Comparison of ENCODE assay signal across 24 cellular contexts in the genomic region with DNA sequence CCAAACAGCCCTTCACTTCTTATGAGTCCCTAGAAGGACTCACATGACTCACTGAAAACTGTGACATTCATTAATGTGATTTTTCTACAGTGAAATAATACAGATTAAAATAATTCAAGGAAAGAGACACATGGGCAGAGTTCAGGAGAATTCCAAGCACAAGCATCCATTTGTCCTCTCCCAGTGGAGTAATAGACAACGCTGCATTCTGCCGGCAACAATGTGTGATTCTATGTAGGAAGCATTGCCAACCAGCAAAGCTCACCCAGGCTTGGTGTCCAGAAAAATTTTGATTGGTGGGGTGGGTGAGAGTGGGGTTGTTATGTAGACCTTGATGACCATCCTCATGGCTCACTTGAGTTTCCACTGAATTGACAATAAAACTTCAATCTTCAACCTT.
"Had no signal": no experiment of that assay in that cellular context is flagged by ENCODE, and none has a peak within 500 bp of the region (broad histone marks: within the 10 kb centered on the region; RNA-seq: fewer than 3 reads in every experiment).

No MANE protein-coding gene starts in this region.

- H3K9me3 Mint-ChIP-seq: activated CD4-positive, alpha-beta memory T cell treated with anti-CD3 and anti-CD28 coated beads, Interleukin-2, amount 10 ng/mL, durations not matched to agents 7 days and 5 days; activated CD4-positive, alpha-beta T cell treated with anti-CD3 and anti-CD28 coated beads, Interleukin-2, amount 10 ng/mL, durations not matched to agents 7 days and 5 days; activated naive CD4-positive, alpha-beta T cell treated with anti-CD3 and anti-CD28 coated beads, Interleukin-2, amount 50 U/mL, for 72 hours; endodermal cell; naive thymus-derived CD8-positive, alpha-beta T cell; stimulated activated effector memory CD8-positive, alpha-beta T cell treated with anti-CD3 and anti-CD28 coated beads, Interleukin-12 subunit alpha, Interleukin-12 subunit beta, amount 100 ng/mL, for 72 hours; stimulated activated naive CD8-positive, alpha-beta T cell treated with anti-CD3 and anti-CD28 coated beads, Interleukin-15, amount 100 ng/mL, for 72 hours had no signal

- ATAC-seq: activated CD8-positive, alpha-beta memory T cell treated with anti-CD3 and anti-CD28 coated beads, Interleukin-2, amount 10 ng/mL, durations not matched to agents 7 days and 5 days; activated naive CD4-positive, alpha-beta T cell treated with anti-CD3 and anti-CD28 coated beads, Interleukin-2, amount 50 U/mL, for 72 hours; naive thymus-derived CD8-positive, alpha-beta T cell; stimulated activated naive CD8-positive, alpha-beta T cell treated with anti-CD3 and anti-CD28 coated beads, Interleukin-15, amount 100 ng/mL, for 72 hours; upper lobe of right lung had no signal

- H3K27ac Mint-ChIP-seq: activated CD4-positive, alpha-beta memory T cell treated with anti-CD3 and anti-CD28 coated beads, Interleukin-2, amount 10 ng/mL, durations not matched to agents 7 days and 5 days; activated CD4-positive, alpha-beta T cell treated with anti-CD3 and anti-CD28 coated beads, Interleukin-2, amount 10 ng/mL, durations not matched to agents 7 days and 5 days; activated CD8-positive, alpha-beta memory T cell treated with anti-CD3 and anti-CD28 coated beads, Interleukin-2, amount 10 ng/mL, durations not matched to agents 7 days and 5 days; activated naive CD4-positive, alpha-beta T cell treated with anti-CD3 and anti-CD28 coated beads, Interleukin-2, amount 50 U/mL, for 72 hours; endodermal cell; naive thymus-derived CD8-positive, alpha-beta T cell; neural progenitor cell; stimulated activated effector memory CD8-positive, alpha-beta T cell treated with anti-CD3 and anti-CD28 coated beads, Interleukin-12 subunit alpha, Interleukin-12 subunit beta, amount 100 ng/mL, for 72 hours; stimulated activated naive CD8-positive, alpha-beta T cell treated with anti-CD3 and anti-CD28 coated beads, Interleukin-15, amount 100 ng/mL, for 72 hours had no signal

- H3K4me1 ChIP-seq: breast epithelium, esophagus squamous epithelium, right lobe of liver, tibial artery, upper lobe of right lung had no signal

- H3K9me3 ChIP-seq: breast epithelium, esophagus squamous epithelium, right lobe of liver, tibial artery, upper lobe of right lung had no signal

- H3K27me3 ChIP-seq: breast epithelium, right lobe of liver, upper lobe of right lung had no signal

- H3K4me1 Mint-ChIP-seq: activated CD4-positive, alpha-beta memory T cell treated with anti-CD3 and anti-CD28 coated beads, Interleukin-2, amount 10 ng/mL, durations not matched to agents 7 days and 5 days; activated CD4-positive, alpha-beta T cell treated with anti-CD3 and anti-CD28 coated beads, Interleukin-2, amount 10 ng/mL, durations not matched to agents 7 days and 5 days; activated CD8-positive, alpha-beta memory T cell treated with anti-CD3 and anti-CD28 coated beads, Interleukin-2, amount 10 ng/mL, durations not matched to agents 7 days and 5 days; stimulated activated effector memory CD8-positive, alpha-beta T cell treated with anti-CD3 and anti-CD28 coated beads, Interleukin-12 subunit alpha, Interleukin-12 subunit beta, amount 100 ng/mL, for 72 hours; stimulated activated naive CD8-positive, alpha-beta T cell treated with anti-CD3 and anti-CD28 coated beads, Interleukin-15, amount 100 ng/mL, for 72 hours had no signal

- H3K4me3 ChIP-seq: breast epithelium, esophagus squamous epithelium, neural progenitor cell, right lobe of liver, tibial artery, upper lobe of right lung had no signal

- DNase-seq: activated CD4-positive, alpha-beta memory T cell treated with anti-CD3 and anti-CD28 coated beads, Interleukin-2, amount 10 ng/mL, durations not matched to agents 7 days and 5 days; activated CD4-positive, alpha-beta T cell treated with anti-CD3 and anti-CD28 coated beads for 1 hour; activated CD4-positive, alpha-beta T cell treated with anti-CD3 and anti-CD28 coated beads, Interleukin-2, amount 10 ng/mL, durations not matched to agents 7 days and 5 days; activated CD8-positive, alpha-beta memory T cell treated with anti-CD3 and anti-CD28 coated beads, Interleukin-2, amount 10 ng/mL, durations not matched to agents 7 days and 5 days; activated naive CD4-positive, alpha-beta T cell; activated T-cell treated with anti-CD3 and anti-CD28 coated beads, Interleukin-2, amount 50 U/mL, for 48 hours; central memory CD4-positive, alpha-beta T cell; endodermal cell; esophagus squamous epithelium; foreskin melanocyte; mammary epithelial cell; naive thymus-derived CD8-positive, alpha-beta T cell; occipital lobe; right lobe of liver; stimulated activated CD4-positive, alpha-beta T cell treated with anti-CD3 and anti-CD28 coated beads, Interleukin-12 subunit alpha, Interleukin-12 subunit beta, amount 100 ng/mL, for 4 hours; stimulated activated CD4-positive, alpha-beta T cell treated with anti-CD3 and anti-CD28 coated beads, Interleukin-4, amount 100 ng/mL, for 24 hours; stimulated activated naive CD8-positive, alpha-beta T cell treated with anti-CD3 and anti-CD28 coated beads, Interleukin-15, amount 100 ng/mL, for 72 hours; T-helper 2 cell; tibial artery; upper lobe of right lung had no signal

- H3K36me3 Mint-ChIP-seq: activated CD8-positive, alpha-beta memory T cell treated with anti-CD3 and anti-CD28 coated beads, Interleukin-2, amount 10 ng/mL, durations not matched to agents 7 days and 5 days; activated naive CD4-positive, alpha-beta T cell treated with anti-CD3 and anti-CD28 coated beads, Interleukin-2, amount 50 U/mL, for 72 hours; naive thymus-derived CD8-positive, alpha-beta T cell; neural progenitor cell; stimulated activated effector memory CD8-positive, alpha-beta T cell treated with anti-CD3 and anti-CD28 coated beads, Interleukin-12 subunit alpha, Interleukin-12 subunit beta, amount 100 ng/mL, for 72 hours had no signal

- H3K36me3 ChIP-seq: breast epithelium, esophagus squamous epithelium, neural progenitor cell, right lobe of liver, tibial artery, upper lobe of right lung had no signal

- H3K4me3 Mint-ChIP-seq: activated CD4-positive, alpha-beta memory T cell treated with anti-CD3 and anti-CD28 coated beads, Interleukin-2, amount 10 ng/mL, durations not matched to agents 7 days and 5 days; activated CD4-positive, alpha-beta T cell treated with anti-CD3 and anti-CD28 coated beads, Interleukin-2, amount 10 ng/mL, durations not matched to agents 7 days and 5 days; activated CD8-positive, alpha-beta memory T cell treated with anti-CD3 and anti-CD28 coated beads, Interleukin-2, amount 10 ng/mL, durations not matched to agents 7 days and 5 days; endodermal cell; stimulated activated effector memory CD8-positive, alpha-beta T cell treated with anti-CD3 and anti-CD28 coated beads, Interleukin-12 subunit alpha, Interleukin-12 subunit beta, amount 100 ng/mL, for 72 hours; stimulated activated naive CD8-positive, alpha-beta T cell treated with anti-CD3 and anti-CD28 coated beads, Interleukin-15, amount 100 ng/mL, for 72 hours had no signal

- H3K27ac ChIP-seq: breast epithelium, esophagus squamous epithelium, neural progenitor cell, right lobe of liver, tibial artery, upper lobe of right lung had no signal
